In the genomic region with DNA sequence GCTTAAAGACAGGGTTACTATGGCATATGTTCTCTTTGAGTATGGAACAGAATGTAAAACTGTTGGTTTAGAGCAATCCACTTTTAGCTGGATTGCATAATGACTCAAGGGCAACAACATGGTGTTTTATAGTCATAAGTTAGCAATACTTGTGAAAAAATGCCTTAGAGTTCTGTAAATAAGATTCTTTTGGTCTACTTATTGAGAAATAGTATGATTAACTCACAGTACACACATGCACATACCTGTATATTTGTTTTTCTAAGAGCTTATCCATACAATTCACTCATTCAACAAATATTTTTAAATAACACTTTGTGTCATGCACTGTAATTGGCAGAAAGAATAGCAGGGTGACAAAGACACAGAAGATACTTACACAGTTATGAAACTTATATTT, we compare ENCODE assay signal across 30 cellular contexts.
A peak's percentile ranks its signal among the peaks of the same experiment; 100 is the strongest.
DNase-seq lines count a peak whose midpoint lies in the region; ATAC-seq and TF ChIP-seq lines count a peak whose summit lies in the region.
"Had no signal": no experiment of that assay in that cellular context is flagged by ENCODE, and none has a peak within 500 bp of the region (broad histone marks: within the 10 kb centered on the region; RNA-seq: fewer than 3 reads in every experiment).

No MANE protein-coding gene starts in this region.

- peak overlapping the region; percentile 54 for H3K27ac ChIP-seq in smooth muscle cell (ENCODE audit: low read depth)
- H3K27ac ChIP-seq: ascending aorta; BLaER1 treated with 17β-estradiol and CSF1 and Interleukin-3, amounts not matched to agents 10 nM and 100 nM; spleen; suprapubic skin had no signal

- no peaks in the 10 kb centered on the region for H4K20me1 ChIP-seq in smooth muscle cell (ENCODE audit: low read depth)
- H4K20me1 ChIP-seq: BLaER1 treated with 17β-estradiol and CSF1 and Interleukin-3, amounts not matched to agents 10 nM and 100 nM had no signal

- H3K36me3 ChIP-seq in smooth muscle cell (ENCODE audit: low read depth): no peaks in the 10 kb centered on the region
- H3K36me3 ChIP-seq: ascending aorta; BLaER1 treated with 17β-estradiol and CSF1 and Interleukin-3, amounts not matched to agents 10 nM and 100 nM; spleen; suprapubic skin had no signal

- H3K9me3 ChIP-seq in smooth muscle cell (replicated peaks; ENCODE audit: low read depth): no peaks in the 10 kb centered on the region
- H3K9me3 ChIP-seq: ascending aorta; BLaER1 treated with 17β-estradiol and CSF1 and Interleukin-3, amounts not matched to agents 10 nM and 100 nM; suprapubic skin had no signal

- no peaks in the 10 kb centered on the region for H3K79me2 ChIP-seq in smooth muscle cell (ENCODE audit: low read depth)

- H3K4me2 ChIP-seq in smooth muscle cell: no peak overlapping the region
- H3K4me2 ChIP-seq: BLaER1 treated with 17β-estradiol and CSF1 and Interleukin-3, amounts not matched to agents 10 nM and 100 nM had no signal

- no peak overlapping the region for H3K9ac ChIP-seq in smooth muscle cell (ENCODE audit: low read depth)
- H3K9ac ChIP-seq: BLaER1 treated with 17β-estradiol and CSF1 and Interleukin-3, amounts not matched to agents 10 nM and 100 nM had no signal

- H3F3A ChIP-seq in smooth muscle cell (ENCODE audit: low read depth): no peaks in the 10 kb centered on the region

- no peaks in the 10 kb centered on the region for H3K27me3 ChIP-seq in smooth muscle cell (ENCODE audit: low read depth)
- H3K27me3 ChIP-seq: ascending aorta; BLaER1 treated with 17β-estradiol and CSF1 and Interleukin-3, amounts not matched to agents 10 nM and 100 nM; spleen; suprapubic skin had no signal

- no peak for TF ChIP-seq CTCF in astrocyte of the spinal cord (IDR thresholded peaks at IDR 0.05; ENCODE audit: low read depth, low read length)
- no peak for TF ChIP-seq CTCF in fibroblast of pulmonary artery (IDR thresholded peaks at IDR 0.05; ENCODE audit: low read length, missing control alignments)
- TF ChIP-seq CTCF in smooth muscle cell (IDR thresholded peaks at IDR 0.05; ENCODE audit: borderline replicate concordance, insufficient read depth, poor library complexity, severe bottlenecking): no peak

- H3K4me1 ChIP-seq in smooth muscle cell (ENCODE audit: low read depth): peaks cover 5% of the 10 kb centered on the region
- H3K4me1 ChIP-seq: ascending aorta, spleen, suprapubic skin had no signal

- H3K4me3 ChIP-seq in astrocyte of the spinal cord (ENCODE audit: low read depth, low read length): no peak overlapping the region
- H3K4me3 ChIP-seq in fibroblast of pulmonary artery (replicated peaks; ENCODE audit: low read depth, low read length): no peak overlapping the region
- H3K4me3 ChIP-seq in smooth muscle cell: no peak overlapping the region
- H3K4me3 ChIP-seq: ascending aorta; BLaER1 treated with 17β-estradiol and CSF1 and Interleukin-3, amounts not matched to agents 10 nM and 100 nM; spleen; suprapubic skin had no signal

- no peak for ATAC-seq in GM21529 (IDR thresholded peaks at IDR 0.05; ENCODE audit: unreplicated experiment)
- ATAC-seq: activated T-helper 17 cell treated with anti-CD3 and anti-CD28 coated beads, Interleukin-2, amount 50 U/mL, for 72 hours; left colon; stimulated activated naive B cell treated with anti-CD40 and anti-IgM and Interleukin-4, amounts not matched to agents 10 μg/mL and 1 μg/mL and 100 μg/mL, for 72 hours had no signal

- DNase-seq in SIG-M5 treated with dmso at 0.1 percent for 504 hours (lab: John Stamatoyannopoulos, UW; ENCODE audit: unreplicated experiment): peak; percentile 12
- DNase-seq in SIG-M5 (lab: John Stamatoyannopoulos, UW): no peak
- peak; percentile 5 for DNase-seq in astrocyte of the spinal cord (ENCODE audit: low read depth, low spot score)
- DNase-seq in fibroblast of pulmonary artery (ENCODE audit: low read depth): peak; percentile 31
- no peak for DNase-seq in smooth muscle cell (lab: John Stamatoyannopoulos, UW; ENCODE audit: unreplicated experiment)
- no peak for DNase-seq in hypothalamus (lab: John Stamatoyannopoulos, UW)
- DNase-seq in stimulated activated CD4-positive, alpha-beta T cell treated with anti-CD3 and anti-CD28 coated beads, Interleukin-12 subunit alpha, Interleukin-12 subunit beta, amount 100 ng/mL, for 4 hours: no peak
- DNase-seq: activated CD4-positive, alpha-beta T cell treated with anti-CD3 and anti-CD28 coated beads, Interleukin-2, amount 50 U/mL, for 4 hours; activated CD4-positive, CD25-positive, alpha-beta regulatory T cell; Calu3; effector CD4-positive, alpha-beta T cell; erythroblast; glutamatergic neuron; H9; left colon; naive B cell; NCI-H1105; NCI-H2081; NCI-H774; OCI-M1; SHP77; spleen; stimulated activated CD4-positive, alpha-beta T cell treated with anti-CD3 and anti-CD28 coated beads, Interleukin-4, amount 100 ng/mL, for 24 hours; stimulated activated naive B cell treated with anti-CD40 and anti-IgM and Interleukin-4, amounts not matched to agents 10 μg/mL and 1 μg/mL and 100 μg/mL, for 72 hours; SW 1271 had no signal

- in situ Hi-C loops in astrocyte of the spinal cord (cut with HindIII; ENCODE audit: low sequenced_read_pairs): no loop called here

- H2AFZ ChIP-seq in smooth muscle cell (ENCODE audit: low read depth): no peak overlapping the region

Comparison
In these comparisons a context has a peak if more than half of its experiments do, and no peak if none do; other contexts are left out.
1. DNase-seq: peak in SIG-M5 treated with dmso at 0.1 percent for 504 hours (single experiment), astrocyte of the spinal cord (single experiment) and fibroblast of pulmonary artery (single experiment); none in SIG-M5 (single experiment), smooth muscle cell (single experiment), hypothalamus (0 of 51) and stimulated activated CD4-positive, alpha-beta T cell treated with anti-CD3 and anti-CD28 coated beads, Interleukin-12 subunit alpha, Interleukin-12 subunit beta, amount 100 ng/mL, for 4 hours (single experiment).